29 cellular contexts compared by ENCODE assay signal in genomic region chr12:103053089-103053488, GRCh38.
"Had no signal": no experiment of that assay in that cellular context is flagged by ENCODE, and none has a peak within 500 bp of the region (broad histone marks: within the 10 kb centered on the region; RNA-seq: fewer than 3 reads in every experiment).

No MANE protein-coding gene starts in this region.

- H3K27ac ChIP-seq: neutrophil, parathyroid adenoma, psoas muscle, skin epidermis, spleen, suprapubic skin, testis, tibial artery, transverse colon, upper lobe of right lung, uterus had no signal

- H2AFZ ChIP-seq: parathyroid adenoma had no signal

- H3K9ac ChIP-seq: parathyroid adenoma had no signal

- H3K79me2 ChIP-seq: parathyroid adenoma had no signal

- DNase-seq: naive thymus-derived CD8-positive, alpha-beta T cell; nephron progenitor cell; nucleus accumbens; posterior cingulate gyrus; psoas muscle; right cardiac atrium; spleen; stimulated activated CD4-positive, alpha-beta T cell treated with anti-CD3 and anti-CD28 coated beads, Interleukin-12 subunit alpha, Interleukin-12 subunit beta, amount 100 ng/mL, for 4 hours; stimulated activated CD4-positive, alpha-beta T cell treated with anti-CD3 and anti-CD28 coated beads, Interleukin-1b, Interleukin-23, amount 100 ng/mL, for 48 hours; stimulated activated CD4-positive, alpha-beta T cell treated with anti-CD3 and anti-CD28 coated beads, Interleukin-4, amount 100 ng/mL, for 1 hour; stimulated activated CD4-positive, alpha-beta T cell treated with anti-CD3 and anti-CD28 coated beads, Interleukin-4, amount 100 ng/mL, for 4 hours; stimulated activated CD8-positive, alpha-beta memory T cell treated with anti-CD3 and anti-CD28 coated beads, Interleukin-4, amount 100 ng/mL, for 48 hours; stimulated activated naive CD4-positive, alpha-beta T cell; stimulated activated naive CD8-positive, alpha-beta T cell treated with anti-CD3 and anti-CD28 coated beads, Interleukin-15, amount 100 ng/mL, for 72 hours; stimulated activated naive CD8-positive, alpha-beta T cell treated with anti-CD3 and anti-CD28 coated beads, Interleukin-15, Interleukin-2, amounts not matched to agents 100 U/mL and 50 U/mL, for 24 hours; substantia nigra; testis; tibial artery; transverse colon; upper lobe of right lung; uterus had no signal

- H3K36me3 ChIP-seq: neutrophil, spleen, suprapubic skin, tibial artery, transverse colon, upper lobe of right lung, uterus had no signal

- H3K4me1 ChIP-seq: parathyroid adenoma, psoas muscle, spleen, suprapubic skin, testis, tibial artery, transverse colon, upper lobe of right lung, uterus had no signal

- H3K4me2 ChIP-seq: smooth muscle cell had no signal

- H3K27me3 ChIP-seq: neutrophil, spleen, suprapubic skin, testis, tibial artery, transverse colon, upper lobe of right lung, uterus had no signal

- H3K9me3 ChIP-seq: neutrophil, psoas muscle, testis, tibial artery, transverse colon, upper lobe of right lung, uterus had no signal

- ATAC-seq: naive thymus-derived CD8-positive, alpha-beta T cell; natural killer cell treated with Interleukin-12 subunit alpha and Interleukin-12 subunit beta and Interleukin-15 and Interleukin-18, amount 100 ng/mL, for 72 hours; psoas muscle; right cardiac atrium; sciatic nerve; stimulated activated memory B cell treated with anti-CD40 and anti-IgM and Interleukin-4, amounts not matched to agents 10 μg/mL and 1 μg/mL and 100 μg/mL, for 72 hours; stimulated activated naive CD8-positive, alpha-beta T cell treated with anti-CD3 and anti-CD28 coated beads, Interleukin-15, amount 100 ng/mL, for 72 hours; stimulated activated naive CD8-positive, alpha-beta T cell treated with anti-CD3 and anti-CD28 coated beads, Interleukin-15, Interleukin-2, amounts not matched to agents 100 U/mL and 50 U/mL, for 24 hours; upper lobe of right lung had no signal

- H3K4me3 ChIP-seq: psoas muscle, skin epidermis, smooth muscle cell, spleen, suprapubic skin, testis, tibial artery, transverse colon, upper lobe of right lung, uterus had no signal
